In genomic region chr4:8391972-8392371, GRCh38 we compare ENCODE assay signal across 8 cellular contexts. TPM values are rescaled to one million over a fixed set of nuclear protein-coding genes. Genes with fewer than 3 reads are reported as not detected.
A peak's percentile ranks its signal among the peaks of the same experiment; 100 is the strongest.
DNase-seq lines count a peak whose midpoint lies in the region; ATAC-seq and TF ChIP-seq lines count a peak whose summit lies in the region.

No MANE protein-coding gene starts in this region.

- H3K4me2 ChIP-seq in PC-9, result peak overlapping the region; percentile 36; the same call in 1 of the 2 replicates

- H3K4me3 Mint-ChIP-seq in HFFc6, result no peak overlapping the region; the same call in 1 of the 2 replicates

- TF ChIP-seq CTCF in HFFc6 (IDR thresholded peaks at IDR 0.05) (no peak), PC-9 (conservative IDR thresholded peaks at IDR 0.05) (no peak), suprapubic skin (IDR thresholded peaks at IDR 0.05) (no peak)

- DNase-seq in HFFc6 (peak; percentile 55), PC-9 (peak; percentile 45 to 78), head of caudate nucleus (peak in 36 of 42 donors; percentile 21 to 85 (median 60)), suprapubic skin (ENCODE audit: low spot score in 2 of 2) (no peak), cerebellar nuclear complex (lab: John Stamatoyannopoulos, UW) (no peak), NCI-H226 (no peak)
- DNase-seq in stimulated activated CD8-positive, alpha-beta memory T cell treated with anti-CD3 and anti-CD28 coated beads, Interleukin-4, amount 100 ng/mL, for 48 hours, result no peak

- peaks cover 36% of the 10 kb centered on the region for H3K4me1 Mint-ChIP-seq in HFFc6 (ENCODE audit: low read depth)

- 0 out of 2 replicates have a peak overlapping the region, but pooled peaks have one; percentile 89 for H3K27ac Mint-ChIP-seq in HFFc6

- H3K27me3 Mint-ChIP-seq in HFFc6 (ENCODE audit: insufficient read depth), result no peaks in the 10 kb centered on the region

- no peaks in the 10 kb centered on the region for H3K27me3 ChIP-seq in PC-9 (ENCODE audit: insufficient read depth, low read depth)
- H3K27me3 ChIP-seq in suprapubic skin, result no peaks in the 10 kb centered on the region

- TF ChIP-seq POLR2A in GM18505 (IDR thresholded peaks at IDR 0.05; ENCODE audit: borderline replicate concordance, extremely low read depth, insufficient read depth, insufficient read length) (no peak), suprapubic skin (IDR thresholded peaks at IDR 0.05) (no peak)

- H3F3A ChIP-seq in PC-9 (ENCODE audit: insufficient read depth, low read depth), result peaks cover 12% of the 10 kb centered on the region; the same call in 1 of the 2 replicates

- H3K27ac ChIP-seq in PC-9, result no peak overlapping the region
- peak overlapping the region; percentile 3 for H3K27ac ChIP-seq in suprapubic skin

- 68% methylated on average over 8 of the region's 9 CpGs for WGBS in suprapubic skin

- intact Hi-C loops in PC-9 (cut with micrococcal nuclease; ENCODE audit: unreplicated experiment) (loop anchor here (1.0 to 2.0 kb wide), 2 partner anchors 37 to 75 kb away; no protein-coding TSS in a partner anchor), head of caudate nucleus (cut with DNase I) (no loop called here)

- peaks cover 46% of the 10 kb centered on the region for H3K4me1 ChIP-seq in PC-9 (replicated peaks; ENCODE audit: insufficient read depth)
- H3K4me1 ChIP-seq in suprapubic skin, result peaks cover 19% of the 10 kb centered on the region

- POLR2A ChIA-PET in PC-9 (lab: Charles Lee; ENCODE audit: unreplicated experiment), result interaction anchor here (0.6 to 0.7 kb wide), 2 partner anchors 121 to 122 kb away, joined by 4 to 11 read pairs; partner anchors contain the start of gene HTRA3

- no peaks in the 10 kb centered on the region for H3K79me2 ChIP-seq in PC-9 (ENCODE audit: low read depth)

- no peaks in the 10 kb centered on the region for H3K36me3 ChIP-seq in PC-9 (ENCODE audit: low read depth)
- peaks cover 68% of the 10 kb centered on the region for H3K36me3 ChIP-seq in suprapubic skin

- TF ChIP-seq EP300 in suprapubic skin (IDR thresholded peaks at IDR 0.05), result no peak

- H3K9me3 ChIP-seq in PC-9 (ENCODE audit: insufficient read depth, low read depth) (no peaks in the 10 kb centered on the region), suprapubic skin (no peaks in the 10 kb centered on the region)

- no TSS peak for BruUV-seq in PC-9 (replicated peaks; lab: Mats Ljungman, UMichigan)

- CTCF ChIA-PET in PC-9 (lab: Charles Lee), result interaction anchor here (0.7 kb wide), 1 partner anchor 125 kb away, joined by 3 read pairs; no protein-coding TSS in a partner anchor

- peak; percentile 74 for ATAC-seq in GM18505 (IDR thresholded peaks at IDR 0.05; ENCODE audit: unreplicated experiment)

- H4K20me1 ChIP-seq in PC-9 (ENCODE audit: insufficient read depth), result no peaks in the 10 kb centered on the region

- peaks cover 12% of the 10 kb centered on the region; the same call in 1 of the 2 replicates for H3K36me3 Mint-ChIP-seq in HFFc6 (ENCODE audit: low read depth)

- no peaks in the 10 kb centered on the region for H3K9me2 ChIP-seq in PC-9 (ENCODE audit: insufficient read depth)

- H3K4me3 ChIP-seq in PC-9 (no peak overlapping the region), suprapubic skin (no peak overlapping the region)

- H3K9me3 Mint-ChIP-seq in HFFc6, result no peaks in the 10 kb centered on the region

- no peak overlapping the region for H2AFZ ChIP-seq in PC-9

RNA-seq across cellular contexts. Expression of gene ACOX3, which starts 48.6 kb away (rescaled TPM):
- total RNA-seq in HFFc6 (2021; fragmentation: NEBNext Ultra II Directional; extraction: Animal tissue kit (Norgen Biotek cat#: 25700)), result 10 to 100 TPM; 18.6 to 23.2 (median 19.9) TPM
- total RNA-seq in PC-9 (2021), result 21.0 and 26.1 TPM in 2 replicates
- total RNA-seq in suprapubic skin, result 10 to 100 TPM; 33.9 to 73.5 (median 54.3) TPM

RNA-seq across cellular contexts. Expression of gene TRMT44, which starts 48.6 kb away (rescaled TPM):
- total RNA-seq in HFFc6 (2021; fragmentation: NEBNext Ultra II Directional; extraction: Animal tissue kit (Norgen Biotek cat#: 25700)), result 10 to 100 TPM in 3 of 6 experiments, 1 to 10 TPM in 3; 8.8 to 10.7 (median 10.0) TPM
- total RNA-seq in PC-9 (2021) (17.4 and 17.9 TPM in 2 replicates), suprapubic skin (10 to 100 TPM; 30.8 to 60.0 (median 46.1) TPM)

Comparison
In these comparisons a context has a peak if more than half of its experiments do, and no peak if none do; other contexts are left out.
1. DNase-seq: peak in HFFc6 (single experiment), PC-9 (2 of 2) and head of caudate nucleus (36 of 42); none in suprapubic skin (0 of 2), cerebellar nuclear complex (0 of 2), stimulated activated CD8-positive, alpha-beta memory T cell treated with anti-CD3 and anti-CD28 coated beads, Interleukin-4, amount 100 ng/mL, for 48 hours (single experiment) and NCI-H226 (single experiment).